In the genomic region with DNA sequence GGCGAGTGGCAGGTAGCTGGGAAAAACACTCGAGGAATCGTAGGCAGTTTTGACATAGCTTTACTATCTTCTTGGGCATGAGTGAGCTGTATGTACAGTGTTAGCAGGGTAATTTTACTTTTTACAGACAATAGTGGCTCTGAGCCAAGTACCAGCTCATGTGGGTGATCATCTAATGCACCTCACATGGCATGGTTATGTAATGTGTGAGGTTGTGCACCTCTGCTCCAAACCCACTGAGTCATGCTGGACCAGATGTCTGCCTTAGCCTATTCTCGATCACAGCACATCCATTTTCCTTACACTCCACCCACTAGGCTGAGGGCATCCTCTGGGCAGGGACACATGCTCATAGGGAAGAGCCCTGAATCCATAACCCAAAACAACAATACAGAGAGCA, we compare ENCODE assay signal across 20 cellular contexts.
DNase-seq lines count a peak whose midpoint lies in the region; ATAC-seq and TF ChIP-seq lines count a peak whose summit lies in the region.
"Had no signal": no experiment of that assay in that cellular context is flagged by ENCODE, and none has a peak within 500 bp of the region (broad histone marks: within the 10 kb centered on the region; RNA-seq: fewer than 3 reads in every experiment).

No MANE protein-coding gene starts in this region.

- H3K9me3 ChIP-seq in RWPE2 (ENCODE audit: severe bottlenecking) = no peaks in the 10 kb centered on the region
- H3K9me3 ChIP-seq in naive thymus-derived CD4-positive, alpha-beta T cell (ENCODE audit: control insufficient read depth in 2 of 3, low read length in 3 of 3) = no peaks in the 10 kb centered on the region
- H3K9me3 ChIP-seq: esophagus muscularis mucosa had no signal

- ATAC-seq in RWPE2 (ENCODE audit: low read depth) (peak; percentile 48; the same call in 2 of the 3 replicates), HG02970 (IDR thresholded peaks at IDR 0.05; ENCODE audit: low FRiP score, unreplicated experiment) (no peak)
- ATAC-seq in naive thymus-derived CD4-positive, alpha-beta T cell = no peak
- ATAC-seq: CD8-positive, alpha-beta T cell; left cardiac atrium had no signal

- H3K27me3 Mint-ChIP-seq in naive thymus-derived CD4-positive, alpha-beta T cell = peaks cover 0 to 11% (median 7%) of the 10 kb centered on the region in 5 donors
- H3K27me3 Mint-ChIP-seq: progenitor cell of endocrine pancreas had no signal

- H3K27ac Mint-ChIP-seq in naive thymus-derived CD4-positive, alpha-beta T cell = no peak overlapping the region
- H3K27ac Mint-ChIP-seq: CD8-positive, alpha-beta T cell; memory B cell; progenitor cell of endocrine pancreas had no signal

- POLR2A ChIA-PET in naive thymus-derived CD4-positive, alpha-beta T cell (lab: Charles Lee) = no interaction called here

- no peak for TF ChIP-seq CTCF in RWPE2 (IDR thresholded peaks at IDR 0.05; ENCODE audit: poor library complexity, severe bottlenecking)
- TF ChIP-seq CTCF in retinal pigment epithelial cell (conservative IDR thresholded peaks at IDR 0.05; ENCODE audit: low read depth, low read length) = no peak

- no peaks in the 10 kb centered on the region for H3K36me3 Mint-ChIP-seq in naive thymus-derived CD4-positive, alpha-beta T cell
- H3K36me3 Mint-ChIP-seq: CD8-positive, alpha-beta T cell; memory B cell had no signal

- peaks cover 0 to 8% (median 0%) of the 10 kb centered on the region in 7 donors for H3K4me1 Mint-ChIP-seq in naive thymus-derived CD4-positive, alpha-beta T cell
- H3K4me1 Mint-ChIP-seq: memory B cell had no signal

- H3K9me3 Mint-ChIP-seq in naive thymus-derived CD4-positive, alpha-beta T cell = peaks cover 0 to 2% (median 0%) of the 10 kb centered on the region in 11 donors
- H3K9me3 Mint-ChIP-seq: CD8-positive, alpha-beta T cell; memory B cell had no signal

- H3K27me3 ChIP-seq in RWPE2 (ENCODE audit: insufficient read depth, poor library complexity, severe bottlenecking) = no peaks in the 10 kb centered on the region
- no peaks in the 10 kb centered on the region for H3K27me3 ChIP-seq in naive thymus-derived CD4-positive, alpha-beta T cell (ENCODE audit: control insufficient read depth in 2 of 2, insufficient read depth in 2 of 2, low read length in 2 of 2)
- H3K27me3 ChIP-seq: esophagus muscularis mucosa had no signal

- intact Hi-C loops in naive thymus-derived CD4-positive, alpha-beta T cell (cut with micrococcal nuclease) = no loop called here

- no peak overlapping the region for H3K27ac ChIP-seq in RWPE2 (ENCODE audit: poor library complexity, severe bottlenecking)
- no peak overlapping the region for H3K27ac ChIP-seq in naive thymus-derived CD4-positive, alpha-beta T cell (ENCODE audit: low read depth, low read length)
- H3K27ac ChIP-seq: esophagus muscularis mucosa had no signal

- H3K36me3 ChIP-seq in RWPE2 (ENCODE audit: low read depth) = no peaks in the 10 kb centered on the region
- no peaks in the 10 kb centered on the region for H3K36me3 ChIP-seq in naive thymus-derived CD4-positive, alpha-beta T cell (ENCODE audit: control insufficient read depth in 2 of 3, insufficient read depth in 3 of 3, low read length in 3 of 3)
- H3K36me3 ChIP-seq: esophagus muscularis mucosa had no signal

- CTCF ChIA-PET in naive thymus-derived CD4-positive, alpha-beta T cell (lab: Charles Lee) = no interaction called here

- DNase-seq in HS-5 (ENCODE audit: low read depth) (peak; percentile 82), RWPE2 (ENCODE audit: low spot score) (no peak), fibroblast of peridontal ligament (ENCODE audit: extremely low read depth) (peak; percentile 33), retinal pigment epithelial cell (ENCODE audit: low read depth) (peak; percentile 35), D341Med (ENCODE audit: low spot score) (no peak)
- no peak for DNase-seq in naive thymus-derived CD4-positive, alpha-beta T cell
- DNase-seq: activated gamma-delta T cell treated with Interleukin-2 at 50 U/mL for 16 hours; CD8-positive, alpha-beta T cell; effector CD8-positive, alpha-beta T cell; Kasumi-1; left cardiac atrium; NCI-H1092 treated with DMSO at 0.1 percent for 48 hours; NCI-H2029; OCI-M1; T-helper 1 cell; trophoblast cell had no signal

- no peaks in the 10 kb centered on the region for H3K4me1 ChIP-seq in RWPE2 (ENCODE audit: insufficient read depth, poor library complexity, severe bottlenecking)
- no peaks in the 10 kb centered on the region for H3K4me1 ChIP-seq in naive thymus-derived CD4-positive, alpha-beta T cell (ENCODE audit: control insufficient read depth in 2 of 2, insufficient read depth in 2 of 2, low read length in 2 of 2)
- H3K4me1 ChIP-seq: esophagus muscularis mucosa had no signal

- H3K4me3 Mint-ChIP-seq in naive thymus-derived CD4-positive, alpha-beta T cell = no peak overlapping the region
- H3K4me3 Mint-ChIP-seq: CD8-positive, alpha-beta T cell; memory B cell had no signal

- H3K4me3 ChIP-seq in RWPE2 (ENCODE audit: severe bottlenecking) = no peak overlapping the region
- H3K4me3 ChIP-seq in retinal pigment epithelial cell (ENCODE audit: low read length) = no peak overlapping the region
- H3K4me3 ChIP-seq in naive thymus-derived CD4-positive, alpha-beta T cell (ENCODE audit: low read length) = no peak overlapping the region
- H3K4me3 ChIP-seq: esophagus muscularis mucosa had no signal

Comparison
In these comparisons a context has a peak if more than half of its experiments do, and no peak if none do; other contexts are left out.
1. DNase-seq: peak in HS-5 (single experiment), fibroblast of peridontal ligament (single experiment) and retinal pigment epithelial cell (single experiment); none in RWPE2 (single experiment), naive thymus-derived CD4-positive, alpha-beta T cell (0 of 9) and D341Med (single experiment).